Comparison of ENCODE assay signal across 8 cellular contexts in genomic region chr5:23820764-23821471, GRCh38.
DNase-seq lines count a peak whose midpoint lies in the region; ATAC-seq and TF ChIP-seq lines count a peak whose summit lies in the region.

No MANE protein-coding gene starts in this region.

- H3K9me3 ChIP-seq in esophagus squamous epithelium, result no peaks in the 10 kb centered on the region

- H3K79me2 ChIP-seq in KMS-11 (ENCODE audit: insufficient read depth, low read depth), result no peaks in the 10 kb centered on the region

- no peaks in the 10 kb centered on the region for H3K4me1 ChIP-seq in KMS-11 (ENCODE audit: low read depth, poor library complexity, severe bottlenecking)
- no peaks in the 10 kb centered on the region for H3K4me1 ChIP-seq in esophagus squamous epithelium

- TF ChIP-seq CTCF in KMS-11 (conservative IDR thresholded peaks at IDR 0.05; ENCODE audit: low read depth, low read length) (peak; percentile 74), esophagus squamous epithelium (IDR thresholded peaks at IDR 0.05) (peak in 1 of 6 experiments; percentile 8)

- no peak overlapping the region for H2AFZ ChIP-seq in KMS-11 (ENCODE audit: low read depth)

- H3K4me3 ChIP-seq in KMS-11 (IDR thresholded peaks at IDR 0.05; ENCODE audit: insufficient read depth, low read depth, low read length) (no peak overlapping the region), esophagus squamous epithelium (no peak overlapping the region)

- H3K4me2 ChIP-seq in KMS-11, result no peak overlapping the region

- no peaks in the 10 kb centered on the region for H3K27me3 ChIP-seq in KMS-11 (ENCODE audit: insufficient read depth, low read depth)
- H3K27me3 ChIP-seq in esophagus squamous epithelium, result no peaks in the 10 kb centered on the region

- 41 to 45% methylated on average over 5 of the region's 5 CpGs for WGBS in esophagus squamous epithelium, 2 donors

- H3K9ac ChIP-seq in KMS-11, result no peak overlapping the region

- peak; percentile 14 for DNase-seq in CMK (ENCODE audit: low read depth)
- peak; percentile 60 for DNase-seq in SK-N-DZ (ENCODE audit: low spot score)
- peak; percentile 41 for DNase-seq in inferior parietal cortex (ENCODE audit: extremely low spot score)
- DNase-seq in retina, result no peak
- no peak for DNase-seq in esophagus squamous epithelium (lab: John Stamatoyannopoulos, UW)

- H3K36me3 ChIP-seq in KMS-11 (ENCODE audit: insufficient read depth), result no peaks in the 10 kb centered on the region; the same call in 1 of the 2 replicates
- no peaks in the 10 kb centered on the region for H3K36me3 ChIP-seq in esophagus squamous epithelium

- ATAC-seq in GM18520 (IDR thresholded peaks at IDR 0.05; ENCODE audit: unreplicated experiment) (no peak), HG02763 (IDR thresholded peaks at IDR 0.05; ENCODE audit: unreplicated experiment) (no peak)

- H3K27ac ChIP-seq in KMS-11 (no peak overlapping the region), esophagus squamous epithelium (no peak overlapping the region)

- intact Hi-C loops in esophagus squamous epithelium (cut with DNase I), result no loop called here

- no peaks in the 10 kb centered on the region for H4K20me1 ChIP-seq in KMS-11 (ENCODE audit: insufficient read depth)

- TF ChIP-seq POLR2A in esophagus squamous epithelium (IDR thresholded peaks at IDR 0.05), result no peak

Comparison
In these comparisons a context has a peak if more than half of its experiments do, and no peak if none do; other contexts are left out.
1. DNase-seq: peak in CMK (single experiment), SK-N-DZ (single experiment) and inferior parietal cortex (single experiment); none in retina (single experiment) and esophagus squamous epithelium (single experiment).